Comparison of ENCODE assay signal across 8 cellular contexts in genomic region chr19:2050991-2051770, GRCh38. TPM values are rescaled to one million over a fixed set of nuclear protein-coding genes. Genes with fewer than 3 reads are reported as not detected.
DNase-seq lines count a peak whose midpoint lies in the region; ATAC-seq and TF ChIP-seq lines count a peak whose summit lies in the region.

Gene MKNK2 (minus strand): TSS chr19:2051244. CDS start chr19:2050851, 393 bp downstream.

- H3K9ac ChIP-seq in neural progenitor cell: peak within 1 kb of the TSS; percentile 85

- no peaks in the 10 kb centered on the region for H3K27me3 ChIP-seq in neural progenitor cell

- peaks cover 43% of the 10 kb centered on the region for H3K79me2 ChIP-seq in neural progenitor cell (ENCODE audit: low read depth)

- ATAC-seq in GM21737 (IDR thresholded peaks at IDR 0.05; ENCODE audit: unreplicated experiment): peak; percentile 46

- TF ChIP-seq CTCF in foreskin fibroblast (IDR thresholded peaks at IDR 0.05; ENCODE audit: low read depth, low read length) (peak; percentile 42), neural progenitor cell (IDR thresholded peaks at IDR 0.05) (peak; percentile 68)

- no peak within 1 kb of the TSS for H3K27ac Mint-ChIP-seq in neural progenitor cell

- H3K9me3 Mint-ChIP-seq in neural progenitor cell: no peaks in the 10 kb centered on the region

- H3K36me3 Mint-ChIP-seq in neural progenitor cell: no peaks in the 10 kb centered on the region

- peaks cover 26% of the 10 kb centered on the region for H3K4me1 Mint-ChIP-seq in neural progenitor cell

- peak within 1 kb of the TSS; percentile 19 for H3K27ac ChIP-seq in neural progenitor cell

- no peak within 1 kb of the TSS for H2AFZ ChIP-seq in neural progenitor cell (replicated peaks)

- H3K4me3 ChIP-seq in foreskin fibroblast (ENCODE audit: low read depth in 1 of 2, low read length in 2 of 2) (peak within 1 kb of the TSS; percentile 75 to 87), neural progenitor cell (peak within 1 kb of the TSS; percentile 100)

- H4K20me1 ChIP-seq in neural progenitor cell (ENCODE audit: low read depth): peaks cover 46% of the 10 kb centered on the region

- H3K4me1 ChIP-seq in neural progenitor cell: peaks cover 8% of the 10 kb centered on the region

- peak within 1 kb of the TSS; percentile 92 for H3K4me3 Mint-ChIP-seq in neural progenitor cell

- no peaks in the 10 kb centered on the region for H3K9me3 ChIP-seq in neural progenitor cell (ENCODE audit: low read depth)

- peak within 1 kb of the TSS; percentile 99 for H3K4me2 ChIP-seq in neural progenitor cell

- peaks cover 3% of the 10 kb centered on the region for H3K27me3 Mint-ChIP-seq in neural progenitor cell (ENCODE audit: insufficient read depth, low read depth)

- DNase-seq in EL (peak; percentile 86), LHCN-M2 (ENCODE audit: low read depth) (peak; percentile 80), SHP77 (lab: John Stamatoyannopoulos, UW) (peak; percentile 49 to 81), activated gamma-delta T cell (lab: John Stamatoyannopoulos, UW) (peak; percentile 94), foreskin fibroblast (peak; percentile 79 to 95), neural progenitor cell (ENCODE audit: low spot score) (peak; percentile 97), stromal cell of bone marrow (ENCODE audit: low read depth) (peak; percentile 58)

- peaks cover 10% of the 10 kb centered on the region for H3F3A ChIP-seq in neural progenitor cell (ENCODE audit: low read depth)

- H3K36me3 ChIP-seq in neural progenitor cell: no peaks in the 10 kb centered on the region

RNA-seq across cellular contexts. Expression of gene MKNK2, which starts in this region (rescaled TPM):
- total RNA-seq in LHCN-M2 (2014; rRNA removed): 44.0 and 49.5 TPM in 2 replicates
- 22.1 TPM for polyA plus RNA-seq in LHCN-M2 (2012)
- 46.0 and 106 TPM in 2 replicates for total RNA-seq in neural progenitor cell (ENCODE audit: low replicate concordance)

Comparison
In these comparisons a context has a peak if more than half of its experiments do, and no peak if none do; other contexts are left out.
1. Peak in every context shown above with its lines: DNase-seq, ATAC-seq, H3K4me3 ChIP-seq and H3K27ac ChIP-seq.